8 cellular contexts compared by ENCODE assay signal in the genomic region with DNA sequence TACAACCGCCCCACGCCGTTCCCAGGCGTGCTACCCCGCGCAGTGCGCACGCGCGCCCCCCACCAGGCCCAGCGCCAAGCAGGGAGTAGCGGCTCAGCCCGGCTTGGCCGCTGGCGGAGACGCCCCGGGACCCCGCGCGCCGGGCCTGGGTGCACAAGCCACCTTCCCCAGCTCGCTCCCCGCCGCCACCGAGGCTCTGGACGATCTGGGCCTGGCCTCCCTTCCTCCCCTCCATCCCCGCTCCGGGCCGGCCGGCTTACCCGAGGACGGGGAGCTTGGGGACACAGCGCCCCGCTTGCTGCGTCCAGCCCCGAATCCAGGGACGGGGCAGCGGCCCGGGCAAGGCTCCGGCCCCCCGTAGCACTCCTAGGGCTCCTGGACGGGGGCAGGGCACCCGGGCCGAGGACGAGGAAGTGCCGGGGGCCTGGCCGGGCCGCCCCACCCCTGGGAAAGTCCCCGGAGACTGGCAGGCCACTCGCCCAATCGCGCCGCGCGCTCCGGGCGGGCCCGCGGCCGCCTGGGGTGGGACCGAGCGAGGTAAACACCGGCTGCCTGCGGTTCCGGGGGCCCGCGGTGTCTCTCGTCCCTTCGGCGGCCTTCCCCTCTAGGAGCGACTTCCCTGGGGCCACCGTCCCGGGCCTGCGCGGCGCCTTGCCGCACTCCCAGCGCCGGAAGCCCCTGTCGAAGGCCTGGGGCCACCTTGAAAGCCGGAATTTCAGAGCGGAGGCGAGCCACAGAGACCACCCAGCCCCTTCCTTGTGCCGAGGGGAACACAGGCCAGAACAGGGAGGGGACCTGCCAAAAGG. TPM values are rescaled to one million over a fixed set of nuclear protein-coding genes. Genes with fewer than 3 reads are reported as not detected.
DNase-seq lines count a peak whose midpoint lies in the region; ATAC-seq and TF ChIP-seq lines count a peak whose summit lies in the region.

A gene with protein sequence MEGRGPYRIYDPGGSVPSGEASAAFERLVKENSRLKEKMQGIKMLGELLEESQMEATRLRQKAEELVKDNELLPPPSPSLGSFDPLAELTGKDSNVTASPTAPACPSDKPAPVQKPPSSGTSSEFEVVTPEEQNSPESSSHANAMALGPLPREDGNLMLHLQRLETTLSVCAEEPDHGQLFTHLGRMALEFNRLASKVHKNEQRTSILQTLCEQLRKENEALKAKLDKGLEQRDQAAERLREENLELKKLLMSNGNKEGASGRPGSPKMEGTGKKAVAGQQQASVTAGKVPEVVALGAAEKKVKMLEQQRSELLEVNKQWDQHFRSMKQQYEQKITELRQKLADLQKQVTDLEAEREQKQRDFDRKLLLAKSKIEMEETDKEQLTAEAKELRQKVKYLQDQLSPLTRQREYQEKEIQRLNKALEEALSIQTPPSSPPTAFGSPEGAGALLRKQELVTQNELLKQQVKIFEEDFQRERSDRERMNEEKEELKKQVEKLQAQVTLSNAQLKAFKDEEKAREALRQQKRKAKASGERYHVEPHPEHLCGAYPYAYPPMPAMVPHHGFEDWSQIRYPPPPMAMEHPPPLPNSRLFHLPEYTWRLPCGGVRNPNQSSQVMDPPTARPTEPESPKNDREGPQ (minus strand): TSS at position 415 of the 806 bp plus-strand sequence. CDS start 15,939 bp downstream, outside the sequence.

- POLR2A ChIA-PET in Caco-2 (lab: Charles Lee) = interaction anchor here (0.6 to 1.1 kb wide), 2 partner anchors 9 to 29 kb away, joined by 3 read pairs; no protein-coding TSS in a partner anchor

- intact Hi-C loops in Caco-2 (cut with micrococcal nuclease; ENCODE audit: unreplicated experiment) = loop anchor here (1.0 to 2.0 kb wide), 4 partner anchors 9 to 34 kb away; no protein-coding TSS in a partner anchor

- CTCF ChIA-PET in Caco-2 (lab: Charles Lee) = interaction anchor here (1.2 to 1.5 kb wide), 3 partner anchors 30 to 46 kb away, joined by 3 to 6 read pairs (median 5); no protein-coding TSS in a partner anchor

- H3K36me3 Mint-ChIP-seq in Caco-2 (ENCODE audit: insufficient read depth, unreplicated experiment) (peaks cover 10% of the 10 kb centered on the region), mesothelial cell of epicardium (peaks cover 3% of the 10 kb centered on the region)

- H3K27ac Mint-ChIP-seq in Caco-2 (ENCODE audit: unreplicated experiment) (peak within 1 kb of the TSS; percentile 70), mesothelial cell of epicardium (peak within 1 kb of the TSS; percentile 99)

- H3F3A ChIP-seq in OCI-LY1 (ENCODE audit: insufficient read depth, low read length) = no peaks in the 10 kb centered on the region

- H3K27me3 ChIP-seq in Caco-2 (replicated peaks; ENCODE audit: control insufficient read depth, insufficient read depth, low read length) (no peaks in the 10 kb centered on the region), OCI-LY1 (ENCODE audit: insufficient read depth, low read length) (no peaks in the 10 kb centered on the region)

- peak within 1 kb of the TSS; percentile 74 for H3K4me3 Mint-ChIP-seq in Caco-2 (ENCODE audit: unreplicated experiment)
- peak within 1 kb of the TSS; percentile 80 for H3K4me3 Mint-ChIP-seq in mesothelial cell of epicardium

- H3K27me3 Mint-ChIP-seq in Caco-2 (ENCODE audit: insufficient read depth, unreplicated experiment) (no peaks in the 10 kb centered on the region), mesothelial cell of epicardium (ENCODE audit: low read depth) (no peaks in the 10 kb centered on the region)

- H3K9ac ChIP-seq in OCI-LY1 (ENCODE audit: low read length) = peak within 1 kb of the TSS; percentile 96

- H3K4me3 ChIP-seq in Caco-2 (ENCODE audit: low read depth, low read length) (peak within 1 kb of the TSS; percentile 62), OCI-LY1 (ENCODE audit: low read depth, low read length, poor library complexity, severe bottlenecking) (peak within 1 kb of the TSS; percentile 86)

- peaks cover 46% of the 10 kb centered on the region for H3K79me2 ChIP-seq in OCI-LY1 (ENCODE audit: insufficient read depth, low read length)

- DNase-seq in Caco-2 (peak; percentile 93 to 97), HPDE6-E6E7 (ENCODE audit: extremely low spot score) (peak; percentile 86), mesothelial cell of epicardium (ENCODE audit: low spot score in 2 of 2, unreplicated experiment in 2 of 2) (peak; percentile 79 to 94)
- DNase-seq in activated CD8-positive, alpha-beta memory T cell treated with anti-CD3 and anti-CD28 coated beads, Interleukin-2, amount 50 U/mL, for 24 hours (ENCODE audit: extremely low read depth) = peak; percentile 75
- peak; percentile 92 to 95 for DNase-seq in stimulated activated CD8-positive, alpha-beta memory T cell treated with anti-CD3 and anti-CD28 coated beads, Interleukin-15, amount 100 ng/mL, for 48 hours (ENCODE audit: low read depth in 2 of 2)

- no peaks in the 10 kb centered on the region for H3K36me3 ChIP-seq in Caco-2 (ENCODE audit: control insufficient read depth, insufficient read depth, low read length)
- H3K36me3 ChIP-seq in OCI-LY1 (ENCODE audit: insufficient read depth, low read length) = peaks cover 38% of the 10 kb centered on the region

- no peaks in the 10 kb centered on the region for H4K20me1 ChIP-seq in OCI-LY1 (ENCODE audit: insufficient read depth, low read length)

- H3K9me3 Mint-ChIP-seq in Caco-2 (ENCODE audit: unreplicated experiment) = no peaks in the 10 kb centered on the region
- no peaks in the 10 kb centered on the region for H3K9me3 Mint-ChIP-seq in mesothelial cell of epicardium

- peak within 1 kb of the TSS; percentile 83 for H3K27ac ChIP-seq in OCI-LY1 (ENCODE audit: low read depth, low read length, poor library complexity, severe bottlenecking)

- in situ Hi-C loops in endometrial microvascular endothelial cells (cut with HindIII; ENCODE audit: inconsistent ontology term, low pct_unique_long_range_greater_than_20kb, low sequenced_read_pairs) = no loop called here

- no TSS peak for BruUV-seq in Caco-2 (replicated peaks; lab: Mats Ljungman, UMichigan)

- no peaks in the 10 kb centered on the region for H3K9me3 ChIP-seq in Caco-2
- no peaks in the 10 kb centered on the region for H3K9me3 ChIP-seq in OCI-LY1 (ENCODE audit: low read length)

- peaks cover 14% of the 10 kb centered on the region for H3K4me1 ChIP-seq in Caco-2
- peaks cover 79% of the 10 kb centered on the region for H3K4me1 ChIP-seq in OCI-LY1 (ENCODE audit: insufficient read depth, low read length, severe bottlenecking)

- ATAC-seq in GM19468 (IDR thresholded peaks at IDR 0.05; ENCODE audit: extremely low read depth, unreplicated experiment) = peak; percentile 84

- H3K9me2 ChIP-seq in OCI-LY1 (ENCODE audit: low read depth, low read length) = no peaks in the 10 kb centered on the region

- peak within 1 kb of the TSS; percentile 100 for H3K4me2 ChIP-seq in OCI-LY1 (ENCODE audit: low read length)

- H3K4me1 Mint-ChIP-seq in Caco-2 (ENCODE audit: low read depth, unreplicated experiment) (peaks cover 41% of the 10 kb centered on the region), mesothelial cell of epicardium (peaks cover 38% of the 10 kb centered on the region)

- H2AFZ ChIP-seq in OCI-LY1 (ENCODE audit: low read length) = no peak within 1 kb of the TSS

- no peak for TF ChIP-seq CTCF in Caco-2 (IDR thresholded peaks at IDR 0.05; ENCODE audit: insufficient read depth in 1 of 2, low read depth in 1 of 2, low read length in 1 of 2, severe bottlenecking in 1 of 2, unreplicated experiment in 1 of 2)
- TF ChIP-seq CTCF in OCI-LY1 (IDR thresholded peaks at IDR 0.05; ENCODE audit: low read length) = peak; percentile 11; the same call in 1 of the 2 replicates
- TF ChIP-seq CTCF in mesothelial cell of epicardium (IDR thresholded peaks at IDR 0.05; ENCODE audit: unreplicated experiment) = no peak

RNA-seq across cellular contexts. Expression of the gene that starts here (rescaled TPM):
- total RNA-seq in Caco-2 (2022) = 62.7 and 65.7 TPM in 2 replicates
- 71.0 TPM for total RNA-seq in endometrial microvascular endothelial cells (ENCODE audit: inconsistent ontology term)
- total RNA-seq in mesothelial cell of epicardium = 80.4 to 84.1 TPM (median 81.8 TPM) in 3 replicates

Comparison
In these comparisons a context has a peak if more than half of its experiments do, and no peak if none do; other contexts are left out.
1. Peak in every context shown above with its lines: DNase-seq, ATAC-seq, H3K4me3 ChIP-seq and H3K27ac ChIP-seq.